Comparison of ENCODE assay signal across 1 cellular context in the genomic region with DNA sequence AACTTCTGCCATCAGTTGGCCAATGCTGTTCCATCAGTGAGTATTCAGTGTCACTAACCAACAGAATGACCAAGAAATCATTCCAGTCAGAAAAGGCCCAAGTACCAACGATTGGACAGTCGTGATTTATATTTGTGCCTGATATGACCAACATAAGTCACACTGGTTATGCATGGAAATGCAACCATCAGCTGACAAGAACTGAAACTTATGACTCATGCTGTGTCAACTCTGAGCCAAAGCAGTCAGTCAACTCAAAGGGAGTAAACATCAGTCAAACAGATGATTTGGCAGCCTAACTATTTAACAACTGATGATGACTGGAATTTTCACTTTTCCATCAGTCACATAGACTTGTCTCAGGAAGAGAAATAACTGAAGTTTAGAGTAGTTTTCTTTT.
TF ChIP-seq lines count a peak whose summit lies in the region.

No MANE protein-coding gene starts in this region.

TF ChIP-seq in HepG2, 621 proteins besides CTCF, POLR2A, EP300 and RAD21 (continued from another document and continues in another):
- TF ChIP-seq, protein P1, sequence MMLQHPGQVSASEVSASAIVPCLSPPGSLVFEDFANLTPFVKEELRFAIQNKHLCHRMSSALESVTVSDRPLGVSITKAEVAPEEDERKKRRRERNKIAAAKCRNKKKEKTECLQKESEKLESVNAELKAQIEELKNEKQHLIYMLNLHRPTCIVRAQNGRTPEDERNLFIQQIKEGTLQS (CRISPR knock-in tag; IDR thresholded peaks at IDR 0.05): peak; percentile 60; the same call in 1 of the 2 replicates
- TF ChIP-seq, protein P2, sequence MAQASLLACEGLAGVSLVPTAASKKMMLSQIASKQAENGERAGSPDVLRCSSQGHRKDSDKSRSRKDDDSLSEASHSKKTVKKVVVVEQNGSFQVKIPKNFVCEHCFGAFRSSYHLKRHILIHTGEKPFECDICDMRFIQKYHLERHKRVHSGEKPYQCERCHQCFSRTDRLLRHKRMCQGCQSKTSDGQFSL (CRISPR knock-in tag; IDR thresholded peaks at IDR 0.05): no peak
- TF ChIP-seq ZNF577 (CRISPR knock-in tag; IDR thresholded peaks at IDR 0.05; ENCODE audit: borderline replicate concordance, low read depth) (no peak), TP53 (CRISPR knock-in tag; conservative IDR thresholded peaks at IDR 0.05) (no peak), SRSF1 (optimal IDR thresholded peaks at IDR 0.05; ENCODE audit: low read depth, low read length) (no peak), MIXL1 (CRISPR knock-in tag; IDR thresholded peaks at IDR 0.05) (peak; percentile 51; the same call in 1 of the 2 replicates), ZNF616 (CRISPR knock-in tag; IDR thresholded peaks at IDR 0.05; ENCODE audit: low read depth) (no peak), AHR (CRISPR knock-in tag; IDR thresholded peaks at IDR 0.05) (no peak), ZKSCAN8 (CRISPR knock-in tag; IDR thresholded peaks at IDR 0.05; ENCODE audit: borderline replicate concordance) (no peak), NFE2 (CRISPR knock-in tag; IDR thresholded peaks at IDR 0.05) (no peak), NONO (IDR thresholded peaks at IDR 0.05) (no peak), NONO (CRISPR knock-in tag; conservative IDR thresholded peaks at IDR 0.05) (no peak), ZNF576 (CRISPR knock-in tag; IDR thresholded peaks at IDR 0.05) (no peak), ELF3 (CRISPR knock-in tag; IDR thresholded peaks at IDR 0.05) (0 out of 2 replicates have a peak, but pooled peaks have one; percentile 21), FOXK1 (CRISPR knock-in tag; IDR thresholded peaks at IDR 0.05; ENCODE audit: borderline replicate concordance, low read depth) (peak; percentile 74; the same call in 1 of the 2 replicates), GFI1 (CRISPR knock-in tag; IDR thresholded peaks at IDR 0.05; ENCODE audit: borderline replicate concordance) (peak; percentile 68), ZMYM2 (CRISPR knock-in tag; IDR thresholded peaks at IDR 0.05) (no peak), IRF2 (CRISPR knock-in tag; IDR thresholded peaks at IDR 0.05) (no peak), SIX4 (CRISPR knock-in tag; IDR thresholded peaks at IDR 0.05) (no peak), HNRNPLL (IDR thresholded peaks at IDR 0.05; ENCODE audit: low read depth, low read length, poor library complexity, severe bottlenecking) (no peak), FOXJ3 (CRISPR knock-in tag; IDR thresholded peaks at IDR 0.05; ENCODE audit: borderline replicate concordance) (no peak), ZNF83 (CRISPR knock-in tag; IDR thresholded peaks at IDR 0.05; ENCODE audit: borderline replicate concordance) (no peak), HMG20A (CRISPR knock-in tag; IDR thresholded peaks at IDR 0.05; ENCODE audit: borderline replicate concordance) (peak; percentile 43; the same call in 1 of the 2 replicates), POLR2AphosphoS2 (IDR thresholded peaks at IDR 0.05; ENCODE audit: low read depth, low read length) (no peak), ZNF530 (CRISPR knock-in tag; IDR thresholded peaks at IDR 0.05; ENCODE audit: low read depth) (no peak), SOX13 (IDR thresholded peaks at IDR 0.05) (no peak), SOX13 (CRISPR knock-in tag; conservative IDR thresholded peaks at IDR 0.05 in 1 of 2, IDR thresholded peaks at IDR 0.05 in 1 of 2) (peak in 1 of 2 experiments; percentile 5; a peak in 1 of 4 replicates), HMG20B (CRISPR knock-in tag; conservative IDR thresholded peaks at IDR 0.05) (no peak), ZNF614 (CRISPR knock-in tag; IDR thresholded peaks at IDR 0.05; ENCODE audit: borderline replicate concordance) (no peak), MEIS2 (CRISPR knock-in tag; IDR thresholded peaks at IDR 0.05) (no peak; the same call in 1 of the 2 replicates), HDAC1 (CRISPR knock-in tag; IDR thresholded peaks at IDR 0.05) (no peak), MBD4 (IDR thresholded peaks at IDR 0.05; ENCODE audit: borderline replicate concordance, low read length) (no peak), ERF (CRISPR knock-in tag; IDR thresholded peaks at IDR 0.05) (no peak), HNRNPK (IDR thresholded peaks at IDR 0.05; ENCODE audit: low read depth, low read length, poor library complexity, severe bottlenecking) (no peak), HOMEZ (CRISPR knock-in tag; IDR thresholded peaks at IDR 0.05; ENCODE audit: low read depth) (no peak), HHEX (CRISPR knock-in tag; IDR thresholded peaks at IDR 0.05) (no peak), NRL (CRISPR knock-in tag; IDR thresholded peaks at IDR 0.05; ENCODE audit: borderline replicate concordance) (no peak), ZEB1 (IDR thresholded peaks at IDR 0.05; ENCODE audit: insufficient replicate concordance, low read depth) (no peak), ONECUT2 (CRISPR knock-in tag; IDR thresholded peaks at IDR 0.05) (no peak), FOXA1 (IDR thresholded peaks at IDR 0.05) (peak; percentile 59; the same call in 1 of the 2 replicates), FOXA1 (CRISPR knock-in tag; IDR thresholded peaks at IDR 0.05) (peak; percentile 75), ZNF589 (CRISPR knock-in tag; conservative IDR thresholded peaks at IDR 0.05) (no peak), ZNF34 (CRISPR knock-in tag; IDR thresholded peaks at IDR 0.05; ENCODE audit: borderline replicate concordance) (no peak), SMYD3 (CRISPR knock-in tag; IDR thresholded peaks at IDR 0.05) (no peak), SETDB1 (CRISPR knock-in tag; IDR thresholded peaks at IDR 0.05; ENCODE audit: borderline replicate concordance) (no peak), ETV5 (CRISPR knock-in tag; IDR thresholded peaks at IDR 0.05; ENCODE audit: borderline replicate concordance) (no peak)
- TF ChIP-seq, protein P3, sequence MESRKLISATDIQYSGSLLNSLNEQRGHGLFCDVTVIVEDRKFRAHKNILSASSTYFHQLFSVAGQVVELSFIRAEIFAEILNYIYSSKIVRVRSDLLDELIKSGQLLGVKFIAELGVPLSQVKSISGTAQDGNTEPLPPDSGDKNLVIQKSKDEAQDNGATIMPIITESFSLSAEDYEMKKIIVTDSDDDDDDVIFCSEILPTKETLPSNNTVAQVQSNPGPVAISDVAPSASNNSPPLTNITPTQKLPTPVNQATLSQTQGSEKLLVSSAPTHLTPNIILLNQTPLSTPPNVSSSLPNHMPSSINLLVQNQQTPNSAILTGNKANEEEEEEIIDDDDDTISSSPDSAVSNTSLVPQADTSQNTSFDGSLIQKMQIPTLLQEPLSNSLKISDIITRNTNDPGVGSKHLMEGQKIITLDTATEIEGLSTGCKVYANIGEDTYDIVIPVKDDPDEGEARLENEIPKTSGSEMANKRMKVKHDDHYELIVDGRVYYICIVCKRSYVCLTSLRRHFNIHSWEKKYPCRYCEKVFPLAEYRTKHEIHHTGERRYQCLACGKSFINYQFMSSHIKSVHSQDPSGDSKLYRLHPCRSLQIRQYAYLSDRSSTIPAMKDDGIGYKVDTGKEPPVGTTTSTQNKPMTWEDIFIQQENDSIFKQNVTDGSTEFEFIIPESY (CRISPR knock-in tag; IDR thresholded peaks at IDR 0.05): no peak
- TF ChIP-seq, protein P4, sequence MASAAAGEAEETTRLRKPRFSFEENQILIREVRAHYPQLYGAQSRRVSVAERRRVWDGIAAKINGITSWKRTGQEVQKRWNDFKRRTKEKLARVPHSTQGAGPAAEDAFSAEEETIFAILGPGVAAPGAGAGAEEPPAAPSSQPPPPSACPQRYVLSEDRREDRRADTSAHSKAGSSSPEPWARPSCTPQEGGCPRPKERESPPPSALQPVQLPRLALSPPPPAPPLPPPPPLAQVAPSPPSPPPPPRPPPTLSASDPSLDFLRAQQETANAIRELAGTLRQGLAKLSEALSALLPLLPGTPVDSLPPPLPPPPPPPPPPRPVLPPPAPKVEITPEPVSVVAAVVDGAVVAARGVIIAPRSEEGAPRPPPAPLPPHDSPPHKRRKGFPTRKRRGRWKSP (CRISPR knock-in tag; IDR thresholded peaks at IDR 0.05): no peak
- TF ChIP-seq, protein P5, sequence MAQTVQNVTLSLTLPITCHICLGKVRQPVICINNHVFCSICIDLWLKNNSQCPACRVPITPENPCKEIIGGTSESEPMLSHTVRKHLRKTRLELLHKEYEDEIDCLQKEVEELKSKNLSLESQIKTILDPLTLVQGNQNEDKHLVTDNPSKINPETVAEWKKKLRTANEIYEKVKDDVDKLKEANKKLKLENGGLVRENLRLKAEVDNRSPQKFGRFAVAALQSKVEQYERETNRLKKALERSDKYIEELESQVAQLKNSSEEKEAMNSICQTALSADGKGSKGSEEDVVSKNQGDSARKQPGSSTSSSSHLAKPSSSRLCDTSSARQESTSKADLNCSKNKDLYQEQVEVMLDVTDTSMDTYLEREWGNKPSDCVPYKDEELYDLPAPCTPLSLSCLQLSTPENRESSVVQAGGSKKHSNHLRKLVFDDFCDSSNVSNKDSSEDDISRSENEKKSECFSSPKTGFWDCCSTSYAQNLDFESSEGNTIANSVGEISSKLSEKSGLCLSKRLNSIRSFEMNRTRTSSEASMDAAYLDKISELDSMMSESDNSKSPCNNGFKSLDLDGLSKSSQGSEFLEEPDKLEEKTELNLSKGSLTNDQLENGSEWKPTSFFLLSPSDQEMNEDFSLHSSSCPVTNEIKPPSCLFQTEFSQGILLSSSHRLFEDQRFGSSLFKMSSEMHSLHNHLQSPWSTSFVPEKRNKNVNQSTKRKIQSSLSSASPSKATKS (CRISPR knock-in tag; IDR thresholded peaks at IDR 0.05): no peak
- TF ChIP-seq, protein P6, sequence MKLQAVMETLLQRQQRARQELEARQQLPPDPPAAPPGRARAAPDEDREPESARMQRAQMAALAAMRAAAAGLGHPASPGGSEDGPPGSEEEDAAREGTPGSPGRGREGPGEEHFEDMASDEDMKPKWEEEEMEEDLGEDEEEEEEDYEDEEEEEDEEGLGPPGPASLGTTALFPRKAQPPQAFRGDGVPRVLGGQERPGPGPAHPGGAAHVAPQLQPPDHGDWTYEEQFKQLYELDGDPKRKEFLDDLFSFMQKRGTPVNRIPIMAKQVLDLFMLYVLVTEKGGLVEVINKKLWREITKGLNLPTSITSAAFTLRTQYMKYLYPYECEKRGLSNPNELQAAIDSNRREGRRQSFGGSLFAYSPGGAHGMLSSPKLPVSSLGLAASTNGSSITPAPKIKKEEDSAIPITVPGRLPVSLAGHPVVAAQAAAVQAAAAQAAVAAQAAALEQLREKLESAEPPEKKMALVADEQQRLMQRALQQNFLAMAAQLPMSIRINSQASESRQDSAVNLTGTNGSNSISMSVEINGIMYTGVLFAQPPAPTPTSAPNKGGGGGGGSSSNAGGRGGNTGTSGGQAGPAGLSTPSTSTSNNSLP (IDR thresholded peaks at IDR 0.05; ENCODE audit: low read depth, low read length): 0 out of 2 replicates have a peak, but pooled peaks have one; percentile 24
- TF ChIP-seq, protein P7, sequence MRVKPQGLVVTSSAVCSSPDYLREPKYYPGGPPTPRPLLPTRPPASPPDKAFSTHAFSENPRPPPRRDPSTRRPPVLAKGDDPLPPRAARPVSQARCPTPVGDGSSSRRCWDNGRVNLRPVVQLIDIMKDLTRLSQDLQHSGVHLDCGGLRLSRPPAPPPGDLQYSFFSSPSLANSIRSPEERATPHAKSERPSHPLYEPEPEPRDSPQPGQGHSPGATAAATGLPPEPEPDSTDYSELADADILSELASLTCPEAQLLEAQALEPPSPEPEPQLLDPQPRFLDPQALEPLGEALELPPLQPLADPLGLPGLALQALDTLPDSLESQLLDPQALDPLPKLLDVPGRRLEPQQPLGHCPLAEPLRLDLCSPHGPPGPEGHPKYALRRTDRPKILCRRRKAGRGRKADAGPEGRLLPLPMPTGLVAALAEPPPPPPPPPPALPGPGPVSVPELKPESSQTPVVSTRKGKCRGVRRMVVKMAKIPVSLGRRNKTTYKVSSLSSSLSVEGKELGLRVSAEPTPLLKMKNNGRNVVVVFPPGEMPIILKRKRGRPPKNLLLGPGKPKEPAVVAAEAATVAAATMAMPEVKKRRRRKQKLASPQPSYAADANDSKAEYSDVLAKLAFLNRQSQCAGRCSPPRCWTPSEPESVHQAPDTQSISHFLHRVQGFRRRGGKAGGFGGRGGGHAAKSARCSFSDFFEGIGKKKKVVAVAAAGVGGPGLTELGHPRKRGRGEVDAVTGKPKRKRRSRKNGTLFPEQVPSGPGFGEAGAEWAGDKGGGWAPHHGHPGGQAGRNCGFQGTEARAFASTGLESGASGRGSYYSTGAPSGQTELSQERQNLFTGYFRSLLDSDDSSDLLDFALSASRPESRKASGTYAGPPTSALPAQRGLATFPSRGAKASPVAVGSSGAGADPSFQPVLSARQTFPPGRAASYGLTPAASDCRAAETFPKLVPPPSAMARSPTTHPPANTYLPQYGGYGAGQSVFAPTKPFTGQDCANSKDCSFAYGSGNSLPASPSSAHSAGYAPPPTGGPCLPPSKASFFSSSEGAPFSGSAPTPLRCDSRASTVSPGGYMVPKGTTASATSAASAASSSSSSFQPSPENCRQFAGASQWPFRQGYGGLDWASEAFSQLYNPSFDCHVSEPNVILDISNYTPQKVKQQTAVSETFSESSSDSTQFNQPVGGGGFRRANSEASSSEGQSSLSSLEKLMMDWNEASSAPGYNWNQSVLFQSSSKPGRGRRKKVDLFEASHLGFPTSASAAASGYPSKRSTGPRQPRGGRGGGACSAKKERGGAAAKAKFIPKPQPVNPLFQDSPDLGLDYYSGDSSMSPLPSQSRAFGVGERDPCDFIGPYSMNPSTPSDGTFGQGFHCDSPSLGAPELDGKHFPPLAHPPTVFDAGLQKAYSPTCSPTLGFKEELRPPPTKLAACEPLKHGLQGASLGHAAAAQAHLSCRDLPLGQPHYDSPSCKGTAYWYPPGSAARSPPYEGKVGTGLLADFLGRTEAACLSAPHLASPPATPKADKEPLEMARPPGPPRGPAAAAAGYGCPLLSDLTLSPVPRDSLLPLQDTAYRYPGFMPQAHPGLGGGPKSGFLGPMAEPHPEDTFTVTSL (CRISPR knock-in tag; IDR thresholded peaks at IDR 0.05; ENCODE audit: borderline replicate concordance): peak; percentile 65; the same call in 1 of the 2 replicates
